In genomic region chr21:29265690-29266479, GRCh38 we compare ENCODE assay signal across 12 cellular contexts. TPM values are rescaled to one million over a fixed set of nuclear protein-coding genes. Genes with fewer than 3 reads are reported as not detected.
DNase-seq lines count a peak whose midpoint lies in the region; ATAC-seq, FAIRE-seq and TF ChIP-seq lines count a peak whose summit lies in the region.
"Had no signal": no experiment of that assay in that cellular context is flagged by ENCODE, and none has a peak within 500 bp of the region (broad histone marks: within the 10 kb centered on the region; RNA-seq: fewer than 3 reads in every experiment).

No MANE protein-coding gene starts in this region.

- no peaks in the 10 kb centered on the region for H3K27me3 ChIP-seq in uterus

- H3K9me3 Mint-ChIP-seq in activated T-cell treated with anti-CD3 and anti-CD28 coated beads, Interleukin-2, amount 50 U/mL, for 4 hours, result no peaks in the 10 kb centered on the region
- H3K9me3 Mint-ChIP-seq: T-cell had no signal

- H3K36me3 ChIP-seq in uterus, result no peaks in the 10 kb centered on the region

- H3K4me1 ChIP-seq in uterus, result no peaks in the 10 kb centered on the region

- no peaks in the 10 kb centered on the region for H3K36me3 Mint-ChIP-seq in activated T-cell treated with anti-CD3 and anti-CD28 coated beads, Interleukin-2, amount 50 U/mL, for 4 hours (ENCODE audit: insufficient read depth)
- H3K36me3 Mint-ChIP-seq: T-cell had no signal

- DNase-seq in GM12892 (ENCODE audit: insufficient read length) (no peak), uterus (no peak), NCI-H187 (lab: John Stamatoyannopoulos, UW) (no peak), GM19240 (ENCODE audit: insufficient read length, low spot score) (no peak)
- DNase-seq in activated T-cell treated with anti-CD3 and anti-CD28 coated beads, Interleukin-2, amount 50 U/mL, for 4 hours, result peak; percentile 31
- DNase-seq in stimulated activated CD4-positive, alpha-beta T cell treated with anti-CD3 and anti-CD28 coated beads, Interleukin-2, amount 100 ng/mL, for 24 hours, result peak; percentile 27 to 64
- DNase-seq: DMS79 treated with DMSO at 0.1 percent for 48 hours; effector memory CD4-positive, alpha-beta T cell; NCI-H774; T-cell had no signal

- H3K4me3 ChIP-seq in uterus, result no peak overlapping the region

- peak; percentile 89 for FAIRE-seq in GM12892 (lab: Jason Lieb, UNC)

- no peak overlapping the region for H3K27ac ChIP-seq in uterus

- intact Hi-C loops in uterus (cut with DNase I; ENCODE audit: low total_unique reads), result no loop called here

- TF ChIP-seq POLR2A in GM12892 (IDR thresholded peaks at IDR 0.05; ENCODE audit: low read depth, low read length) (no peak), uterus (IDR thresholded peaks at IDR 0.05) (no peak)

- TF ChIP-seq CTCF in uterus (IDR thresholded peaks at IDR 0.05), result no peak

- H3K9me3 ChIP-seq in uterus, result no peaks in the 10 kb centered on the region

- H3K27me3 Mint-ChIP-seq in activated T-cell treated with anti-CD3 and anti-CD28 coated beads, Interleukin-2, amount 50 U/mL, for 4 hours (ENCODE audit: low read depth), result peaks cover 2% of the 10 kb centered on the region
- H3K27me3 Mint-ChIP-seq: T-cell had no signal

- ATAC-seq in HG02678 (IDR thresholded peaks at IDR 0.05; ENCODE audit: unreplicated experiment), result peak; percentile 58
- ATAC-seq in activated T-cell treated with anti-CD3 and anti-CD28 coated beads, Interleukin-2, amount 50 U/mL, for 4 hours, result peak; percentile 58 to 88
- no peak for ATAC-seq in HG03280 (IDR thresholded peaks at IDR 0.05; ENCODE audit: unreplicated experiment)

- H3K4me1 Mint-ChIP-seq in activated T-cell treated with anti-CD3 and anti-CD28 coated beads, Interleukin-2, amount 50 U/mL, for 4 hours (ENCODE audit: low read depth), result peaks cover 10% of the 10 kb centered on the region
- H3K4me1 Mint-ChIP-seq: T-cell had no signal

- no peak overlapping the region for H3K4me3 Mint-ChIP-seq in activated T-cell treated with anti-CD3 and anti-CD28 coated beads, Interleukin-2, amount 50 U/mL, for 4 hours
- H3K4me3 Mint-ChIP-seq: T-cell had no signal

RNA-seq across cellular contexts. Expression of gene BACH1, which starts 32.8 kb away (rescaled TPM):
- 15.7 TPM for polyA plus RNA-seq in GM12892 (2012; ENCODE audit: missing spikeins)
- 10 to 100 TPM; 20.8 to 31.0 (median 23.8) TPM for total RNA-seq in activated T-cell treated with anti-CD3 and anti-CD28 coated beads, Interleukin-2, amount 50 U/mL, for 4 hours
- total RNA-seq in uterus, result 100 to 1,000 TPM in 2 of 4 donors, 10 to 100 TPM in 2; 52.9 to 107 (median 79.1) TPM

Comparison
In these comparisons a context has a peak if more than half of its experiments do, and no peak if none do; other contexts are left out.
1. DNase-seq: peak in activated T-cell treated with anti-CD3 and anti-CD28 coated beads, Interleukin-2, amount 50 U/mL, for 4 hours (single experiment) and stimulated activated CD4-positive, alpha-beta T cell treated with anti-CD3 and anti-CD28 coated beads, Interleukin-2, amount 100 ng/mL, for 24 hours (2 of 2); none in GM12892 (single experiment), uterus (0 of 2), NCI-H187 (0 of 2) and GM19240 (single experiment).